9 cellular contexts compared by ENCODE assay signal in genomic region chr20:43681991-43682410, GRCh38. TPM values are rescaled to one million over a fixed set of nuclear protein-coding genes. Genes with fewer than 3 reads are reported as not detected.
A peak's percentile ranks its signal among the peaks of the same experiment; 100 is the strongest.
DNase-seq lines count a peak whose midpoint lies in the region; ATAC-seq and TF ChIP-seq lines count a peak whose summit lies in the region.
"Had no signal": no experiment of that assay in that cellular context is flagged by ENCODE, and none has a peak within 500 bp of the region (broad histone marks: within the 10 kb centered on the region; RNA-seq: fewer than 3 reads in every experiment).

No MANE protein-coding gene starts in this region.

- H3K27me3 Mint-ChIP-seq in activated T-helper 2 cell treated with anti-CD3 and anti-CD28 coated beads, Interferon-gamma antibody, Interleukin-2, Interleukin-4, amounts not matched to agents 10 μg/mL and 5 μg/mL and 100 μg/mL, durations not matched to agents 14 hours and 24 hours and 36 hours (ENCODE audit: low read depth), result no peaks in the 10 kb centered on the region

- H3K36me3 Mint-ChIP-seq in activated T-helper 2 cell treated with anti-CD3 and anti-CD28 coated beads, Interferon-gamma antibody, Interleukin-2, Interleukin-4, amounts not matched to agents 10 μg/mL and 5 μg/mL and 100 μg/mL, durations not matched to agents 14 hours and 24 hours and 36 hours (ENCODE audit: low read depth), result peaks cover 26% of the 10 kb centered on the region

- DNase-seq in left colon, result peak; percentile 37 to 55
- DNase-seq in NCI-H1694 treated with DMSO at 0.1 percent for 48 hours (lab: John Stamatoyannopoulos, UW), result no peak
- DNase-seq in activated T-helper 2 cell treated with anti-CD3 and anti-CD28 coated beads, Interferon-gamma antibody, Interleukin-2, Interleukin-4, amounts not matched to agents 10 μg/mL and 5 μg/mL and 100 μg/mL, durations not matched to agents 14 hours and 24 hours and 36 hours (ENCODE audit: low spot score), result no peak
- DNase-seq in stimulated activated CD4-positive, alpha-beta T cell treated with anti-CD3 and anti-CD28 coated beads, Interleukin-4, amount 100 ng/mL, for 1 hour, result no peak
- DNase-seq in tibial artery, result no peak

- TF ChIP-seq CTCF in tibial artery (IDR thresholded peaks at IDR 0.05), result no peak

- H3K27ac Mint-ChIP-seq in activated T-helper 2 cell treated with anti-CD3 and anti-CD28 coated beads, Interferon-gamma antibody, Interleukin-2, Interleukin-4, amounts not matched to agents 10 μg/mL and 5 μg/mL and 100 μg/mL, durations not matched to agents 14 hours and 24 hours and 36 hours, result no peak overlapping the region

- intact Hi-C loops in left colon (cut with DNase I, micrococcal nuclease), result no loop called here
- intact Hi-C loops in activated T-helper 2 cell treated with anti-CD3 and anti-CD28 coated beads, Interferon-gamma antibody, Interleukin-2, Interleukin-4, amounts not matched to agents 10 μg/mL and 5 μg/mL and 100 μg/mL, durations not matched to agents 14 hours and 24 hours and 36 hours (cut with micrococcal nuclease), result no loop called here
- intact Hi-C loops in tibial artery (cut with DNase I; ENCODE audit: low total_unique reads), result no loop called here

- H3K9me3 ChIP-seq in tibial artery, result no peaks in the 10 kb centered on the region

- no peaks in the 10 kb centered on the region for H3K9me3 Mint-ChIP-seq in activated T-helper 2 cell treated with anti-CD3 and anti-CD28 coated beads, Interferon-gamma antibody, Interleukin-2, Interleukin-4, amounts not matched to agents 10 μg/mL and 5 μg/mL and 100 μg/mL, durations not matched to agents 14 hours and 24 hours and 36 hours

- H3K27ac ChIP-seq in tibial artery, result no peak overlapping the region

- H3K36me3 ChIP-seq in tibial artery, result no peaks in the 10 kb centered on the region

- H3K27me3 ChIP-seq in tibial artery, result no peaks in the 10 kb centered on the region

- no peaks in the 10 kb centered on the region for H3K4me1 ChIP-seq in tibial artery

- ATAC-seq in GM18517 (IDR thresholded peaks at IDR 0.05; ENCODE audit: unreplicated experiment), result peak; percentile 93
- ATAC-seq in GM21576 (IDR thresholded peaks at IDR 0.05; ENCODE audit: unreplicated experiment), result peak; percentile 91
- ATAC-seq in HG03571 (IDR thresholded peaks at IDR 0.05; ENCODE audit: unreplicated experiment), result peak; percentile 90
- peak; percentile 44 for ATAC-seq in left colon

- H3K4me3 ChIP-seq in tibial artery, result no peak overlapping the region

- no peak overlapping the region for H3K4me3 Mint-ChIP-seq in activated T-helper 2 cell treated with anti-CD3 and anti-CD28 coated beads, Interferon-gamma antibody, Interleukin-2, Interleukin-4, amounts not matched to agents 10 μg/mL and 5 μg/mL and 100 μg/mL, durations not matched to agents 14 hours and 24 hours and 36 hours (ENCODE audit: low read depth)

- peaks cover 1% of the 10 kb centered on the region for H3K4me1 Mint-ChIP-seq in activated T-helper 2 cell treated with anti-CD3 and anti-CD28 coated beads, Interferon-gamma antibody, Interleukin-2, Interleukin-4, amounts not matched to agents 10 μg/mL and 5 μg/mL and 100 μg/mL, durations not matched to agents 14 hours and 24 hours and 36 hours (ENCODE audit: low read depth)

RNA-seq across cellular contexts. Expression of gene MYBL2, which starts 15.1 kb away (rescaled TPM):
- 10 to 100 TPM in 1 of 2 donors, 1 to 10 TPM in 1; 4.6 to 11.7 TPM for total RNA-seq in left colon
- total RNA-seq in activated T-helper 2 cell treated with anti-CD3 and anti-CD28 coated beads, Interferon-gamma antibody, Interleukin-2, Interleukin-4, amounts not matched to agents 10 μg/mL and 5 μg/mL and 100 μg/mL, durations not matched to agents 14 hours and 24 hours and 36 hours, result 85.4 and 88.6 TPM in 2 replicates

RNA-seq across cellular contexts. Expression of gene GTSF1L, which starts 44.8 kb away (rescaled TPM):
- not detected for total RNA-seq in left colon
- 0.48 TPM in 1 of 2 replicates, not detected in the other for total RNA-seq in activated T-helper 2 cell treated with anti-CD3 and anti-CD28 coated beads, Interferon-gamma antibody, Interleukin-2, Interleukin-4, amounts not matched to agents 10 μg/mL and 5 μg/mL and 100 μg/mL, durations not matched to agents 14 hours and 24 hours and 36 hours
- total RNA-seq: HT1080 had no signal

Comparison
In these comparisons a context has a peak if more than half of its experiments do, and no peak if none do; other contexts are left out.
1. DNase-seq: peak in left colon (2 of 2); none in NCI-H1694 treated with DMSO at 0.1 percent for 48 hours (single experiment), activated T-helper 2 cell treated with anti-CD3 and anti-CD28 coated beads, Interferon-gamma antibody, Interleukin-2, Interleukin-4, amounts not matched to agents 10 μg/mL and 5 μg/mL and 100 μg/mL, durations not matched to agents 14 hours and 24 hours and 36 hours (single experiment), stimulated activated CD4-positive, alpha-beta T cell treated with anti-CD3 and anti-CD28 coated beads, Interleukin-4, amount 100 ng/mL, for 1 hour (single experiment) and tibial artery (0 of 2).
2. Peak in every context shown above with its lines, with median percentiles within 50 percentile points of each other: ATAC-seq.